35 cellular contexts compared by ENCODE assay signal in genomic region chr4:7395635-7396034, GRCh38. TPM values are rescaled to one million over a fixed set of nuclear protein-coding genes. Genes with fewer than 3 reads are reported as not detected.
DNase-seq lines count a peak whose midpoint lies in the region; ATAC-seq and TF ChIP-seq lines count a peak whose summit lies in the region.
"Had no signal": no experiment of that assay in that cellular context is flagged by ENCODE, and none has a peak within 500 bp of the region (broad histone marks: within the 10 kb centered on the region; RNA-seq: fewer than 3 reads in every experiment).

No MANE protein-coding gene starts in this region.

- CTCF ChIA-PET in Caco-2 (lab: Charles Lee), result no interaction called here

- intact Hi-C loops in heart left ventricle (cut with DNase I), result loop anchor here in 2 of 10 donors (10.0 kb wide), 2 partner anchors 91 to 201 kb away; partner anchors contain the start of gene SORCS2 (in 1 of the 2)
- intact Hi-C loops in right cardiac atrium (cut with DNase I), result no loop called here
- intact Hi-C loops in left lung (cut with DNase I), result no loop called here
- intact Hi-C loops in stomach (cut with DNase I; ENCODE audit: low total_unique reads), result no loop called here
- intact Hi-C loops in Caco-2 (cut with micrococcal nuclease; ENCODE audit: unreplicated experiment), result no loop called here

- DNase-seq in heart left ventricle (peak in 3 of 5 donors; percentile 6 to 22 (median 9)), right cardiac atrium (no peak), Peyer's patch (peak in 2 of 3 donors; percentile 1 to 23), left lung (peak; percentile 9 to 30), stomach (peak; percentile 5), Caco-2 (no peak), brain microvascular endothelial cell (no peak), SW480 (ENCODE audit: low spot score) (no peak)
- DNase-seq: activated naive CD4-positive, alpha-beta T cell treated with anti-CD3 and anti-CD28 coated beads, Interleukin-2, amount 10 ng/mL, durations not matched to agents 7 days and 5 days; activated T-cell treated with anti-CD3 and anti-CD28 coated beads, Interleukin-2, amount 50 U/mL, for 72 hours; amniotic stem cell; COR-L47; DMS79 treated with DMSO at 0.1 percent for 48 hours; gastrocnemius medialis; midbrain; NCI-H1105; NCI-H1930; NCI-H526; right lobe of liver; stimulated activated CD4-positive, alpha-beta T cell treated with anti-CD3 and anti-CD28 coated beads, Interleukin-4, amount 100 ng/mL, for 4 hours; stimulated activated naive B cell treated with anti-CD40 and anti-IgM and Interleukin-4, amounts not matched to agents 10 μg/mL and 1 μg/mL and 100 μg/mL, for 72 hours had no signal

- no peaks in the 10 kb centered on the region for H3K9me3 ChIP-seq in heart left ventricle
- H3K9me3 ChIP-seq in right cardiac atrium (ENCODE audit: control insufficient read depth, low read length), result no peaks in the 10 kb centered on the region
- H3K9me3 ChIP-seq in Peyer's patch, result no peaks in the 10 kb centered on the region
- H3K9me3 ChIP-seq in left lung, result no peaks in the 10 kb centered on the region
- H3K9me3 ChIP-seq in stomach, result no peaks in the 10 kb centered on the region
- no peaks in the 10 kb centered on the region for H3K9me3 ChIP-seq in Caco-2
- H3K9me3 ChIP-seq: gastrocnemius medialis, HAP-1, right lobe of liver, suprapubic skin had no signal

- no TSS peak for BruUV-seq in Caco-2 (replicated peaks; lab: Mats Ljungman, UMichigan)

- TF ChIP-seq EP300 in stomach (IDR thresholded peaks at IDR 0.05), result no peak

- H3K27me3 Mint-ChIP-seq in Caco-2 (ENCODE audit: insufficient read depth, unreplicated experiment), result no peaks in the 10 kb centered on the region

- ATAC-seq in heart left ventricle, result no peak
- no peak for ATAC-seq in right cardiac atrium
- ATAC-seq in left lung, result no peak
- ATAC-seq: activated T-cell treated with anti-CD3 and anti-CD28 coated beads, Interleukin-2, amount 50 U/mL, for 72 hours; gastrocnemius medialis; K562; right lobe of liver; stimulated activated naive B cell treated with anti-CD40 and anti-IgM and Interleukin-4, amounts not matched to agents 10 μg/mL and 1 μg/mL and 100 μg/mL, for 72 hours had no signal

- 62 to 81% (median 73%) methylated on average over 7 to 8 of the region's 8 CpGs for WGBS in heart left ventricle, 4 donors
- 77% methylated on average over 8 of the region's 8 CpGs for WGBS in right cardiac atrium
- WGBS in stomach, 5 donors, result 67 to 81% (median 78%) methylated on average over 8 of the region's 8 CpGs

- H3K27me3 ChIP-seq in heart left ventricle (peaks cover 0 to 11% (median 0%) of the 10 kb centered on the region in 9 donors), right cardiac atrium (ENCODE audit: control insufficient read depth, insufficient read depth) (no peaks in the 10 kb centered on the region), Peyer's patch (no peaks in the 10 kb centered on the region), left lung (peaks cover 0 to 78% of the 10 kb centered on the region in 2 donors), stomach (peaks cover 0 to 65% (median 7%) of the 10 kb centered on the region in 3 donors), Caco-2 (replicated peaks; ENCODE audit: control insufficient read depth, insufficient read depth, low read length) (no peaks in the 10 kb centered on the region), brain microvascular endothelial cell (replicated peaks) (peaks cover 27% of the 10 kb centered on the region)
- H3K27me3 ChIP-seq: right lobe of liver had no signal

- H3K27ac ChIP-seq in heart left ventricle (no peak overlapping the region), right cardiac atrium (ENCODE audit: low read length) (no peak overlapping the region), Peyer's patch (no peak overlapping the region), left lung (no peak overlapping the region), stomach (no peak overlapping the region), brain microvascular endothelial cell (no peak overlapping the region)
- H3K27ac ChIP-seq: gastrocnemius medialis, parathyroid adenoma, right lobe of liver, suprapubic skin had no signal

- no peak overlapping the region for H3K27ac Mint-ChIP-seq in Caco-2 (ENCODE audit: unreplicated experiment)
- H3K27ac Mint-ChIP-seq: activated naive CD4-positive, alpha-beta T cell treated with anti-CD3 and anti-CD28 coated beads, Interleukin-2, amount 10 ng/mL, durations not matched to agents 7 days and 5 days; activated T-cell treated with anti-CD3 and anti-CD28 coated beads, Interleukin-2, amount 50 U/mL, for 72 hours; nephron; stimulated activated naive B cell treated with anti-CD40 and anti-IgM and Interleukin-4, amounts not matched to agents 10 μg/mL and 1 μg/mL and 100 μg/mL, for 72 hours; T-helper 1 cell treated with Interleukin-12 subunit alpha and Interleukin-12 subunit beta and Interleukin-4 antibody, amounts not matched to agents 30 μg/mL and 1 μg/mL, for 36 hours had no signal

- in situ Hi-C loops in brain microvascular endothelial cell (cut with HindIII; ENCODE audit: low pct_ligation_motif_present, low sequenced_read_pairs), result no loop called here

- POLR2A ChIA-PET in Caco-2 (lab: Charles Lee), result no interaction called here

- H3K36me3 ChIP-seq in heart left ventricle, result no peaks in the 10 kb centered on the region
- no peaks in the 10 kb centered on the region for H3K36me3 ChIP-seq in Peyer's patch
- H3K36me3 ChIP-seq in left lung, result no peaks in the 10 kb centered on the region
- H3K36me3 ChIP-seq in stomach, result no peaks in the 10 kb centered on the region
- no peaks in the 10 kb centered on the region for H3K36me3 ChIP-seq in Caco-2 (ENCODE audit: control insufficient read depth, insufficient read depth, low read length)
- H3K36me3 ChIP-seq in brain microvascular endothelial cell (replicated peaks), result no peaks in the 10 kb centered on the region
- H3K36me3 ChIP-seq: gastrocnemius medialis, HAP-1, right lobe of liver, suprapubic skin had no signal

- H3K4me3 ChIP-seq in heart left ventricle, result no peak overlapping the region
- H3K4me3 ChIP-seq in right cardiac atrium (ENCODE audit: low read length), result no peak overlapping the region
- H3K4me3 ChIP-seq in Peyer's patch, result no peak overlapping the region
- no peak overlapping the region for H3K4me3 ChIP-seq in left lung
- no peak overlapping the region for H3K4me3 ChIP-seq in stomach
- no peak overlapping the region for H3K4me3 ChIP-seq in Caco-2 (ENCODE audit: low read depth, low read length)
- no peak overlapping the region for H3K4me3 ChIP-seq in brain microvascular endothelial cell (ENCODE audit: low read depth, low read length)
- H3K4me3 ChIP-seq: gastrocnemius medialis, HAP-1, K562, right lobe of liver, suprapubic skin had no signal

- H3K4me1 ChIP-seq in heart left ventricle (peaks cover 0 to 7% (median 0%) of the 10 kb centered on the region in 12 donors), right cardiac atrium (ENCODE audit: control insufficient read depth, insufficient read depth, low read length) (no peaks in the 10 kb centered on the region), Peyer's patch (no peaks in the 10 kb centered on the region), left lung (no peaks in the 10 kb centered on the region), stomach (peaks cover 0 to 15% (median 7%) of the 10 kb centered on the region in 4 donors), Caco-2 (no peaks in the 10 kb centered on the region)
- H3K4me1 ChIP-seq: gastrocnemius medialis, HAP-1, parathyroid adenoma, right lobe of liver, suprapubic skin had no signal

- H3K36me3 Mint-ChIP-seq in Caco-2 (ENCODE audit: insufficient read depth, unreplicated experiment), result no peaks in the 10 kb centered on the region
- H3K36me3 Mint-ChIP-seq: activated naive CD4-positive, alpha-beta T cell treated with anti-CD3 and anti-CD28 coated beads, Interleukin-2, amount 10 ng/mL, durations not matched to agents 7 days and 5 days; stimulated activated naive B cell treated with anti-CD40 and anti-IgM and Interleukin-4, amounts not matched to agents 10 μg/mL and 1 μg/mL and 100 μg/mL, for 72 hours had no signal

- TF ChIP-seq CTCF in heart left ventricle (IDR thresholded peaks at IDR 0.05) (no peak), Peyer's patch (IDR thresholded peaks at IDR 0.05) (no peak), left lung (IDR thresholded peaks at IDR 0.05) (no peak), stomach (IDR thresholded peaks at IDR 0.05) (no peak), Caco-2 (IDR thresholded peaks at IDR 0.05; ENCODE audit: insufficient read depth in 1 of 2, low read depth in 1 of 2, low read length in 1 of 2, severe bottlenecking in 1 of 2, unreplicated experiment in 1 of 2) (no peak), brain microvascular endothelial cell (IDR thresholded peaks at IDR 0.05; ENCODE audit: low read depth, low read length, missing control alignments) (no peak)

- TF ChIP-seq POLR2A in heart left ventricle (IDR thresholded peaks at IDR 0.05), result no peak
- TF ChIP-seq POLR2A in Peyer's patch (IDR thresholded peaks at IDR 0.05), result no peak
- no peak for TF ChIP-seq POLR2A in stomach (IDR thresholded peaks at IDR 0.05)

- H3K9me3 Mint-ChIP-seq in Caco-2 (ENCODE audit: unreplicated experiment), result peaks cover 6% of the 10 kb centered on the region
- H3K9me3 Mint-ChIP-seq: activated naive CD4-positive, alpha-beta T cell treated with anti-CD3 and anti-CD28 coated beads, Interleukin-2, amount 10 ng/mL, durations not matched to agents 7 days and 5 days had no signal

- peaks cover 5% of the 10 kb centered on the region for H3K4me1 Mint-ChIP-seq in Caco-2 (ENCODE audit: low read depth, unreplicated experiment)
- H3K4me1 Mint-ChIP-seq: activated naive CD4-positive, alpha-beta T cell treated with anti-CD3 and anti-CD28 coated beads, Interleukin-2, amount 10 ng/mL, durations not matched to agents 7 days and 5 days; stimulated activated naive B cell treated with anti-CD40 and anti-IgM and Interleukin-4, amounts not matched to agents 10 μg/mL and 1 μg/mL and 100 μg/mL, for 72 hours had no signal

- H3K4me3 Mint-ChIP-seq in Caco-2 (ENCODE audit: unreplicated experiment), result no peak overlapping the region
- H3K4me3 Mint-ChIP-seq: activated naive CD4-positive, alpha-beta T cell treated with anti-CD3 and anti-CD28 coated beads, Interleukin-2, amount 10 ng/mL, durations not matched to agents 7 days and 5 days; activated T-cell treated with anti-CD3 and anti-CD28 coated beads, Interleukin-2, amount 50 U/mL, for 72 hours; stimulated activated naive B cell treated with anti-CD40 and anti-IgM and Interleukin-4, amounts not matched to agents 10 μg/mL and 1 μg/mL and 100 μg/mL, for 72 hours; T-helper 1 cell treated with Interleukin-12 subunit alpha and Interleukin-12 subunit beta and Interleukin-4 antibody, amounts not matched to agents 30 μg/mL and 1 μg/mL, for 36 hours had no signal

RNA-seq across cellular contexts. Expression of gene PSAPL1, which starts 39.1 kb away (rescaled TPM):
- total RNA-seq in heart left ventricle (under 1 TPM in 1 of 9 donors, not detected in 8; 0.11 TPM), right cardiac atrium (not detected), Peyer's patch (not detected), left lung (under 1 TPM; 0.06 to 0.08 TPM), stomach (10 to 100 TPM in 2 of 5 donors, under 1 TPM in 1, not detected in 2; 0.45 to 37.5 (median 14.8) TPM), Caco-2 (2022) (14.3 and 14.7 TPM in 2 replicates)
- polyA plus RNA-seq in heart left ventricle (not detected), right cardiac atrium (not detected), stomach (1 to 10 TPM in 2 of 3 donors, under 1 TPM in 1; 0.03 to 7.0 (median 4.3) TPM)
- total RNA-seq: activated T-cell treated with anti-CD3 and anti-CD28 coated beads, Interleukin-2, amount 50 U/mL, for 72 hours; bronchial epithelial cell; gastrocnemius medialis; HT1080; K562; liver; MCF 10A; right lobe of liver; RPMI7951; SK-MEL-5 had no signal
- polyA plus RNA-seq: BJ, K562, liver, urinary bladder had no signal

Comparison
In these comparisons a context has a peak if more than half of its experiments do, and no peak if none do; other contexts are left out.
1. DNase-seq: peak in heart left ventricle (3 of 5), Peyer's patch (2 of 3), left lung (2 of 2) and stomach (single experiment); none in right cardiac atrium (0 of 3), Caco-2 (0 of 2), brain microvascular endothelial cell (single experiment) and SW480 (single experiment).